ENCODE assay signal across 25 cellular contexts in the genomic region with DNA sequence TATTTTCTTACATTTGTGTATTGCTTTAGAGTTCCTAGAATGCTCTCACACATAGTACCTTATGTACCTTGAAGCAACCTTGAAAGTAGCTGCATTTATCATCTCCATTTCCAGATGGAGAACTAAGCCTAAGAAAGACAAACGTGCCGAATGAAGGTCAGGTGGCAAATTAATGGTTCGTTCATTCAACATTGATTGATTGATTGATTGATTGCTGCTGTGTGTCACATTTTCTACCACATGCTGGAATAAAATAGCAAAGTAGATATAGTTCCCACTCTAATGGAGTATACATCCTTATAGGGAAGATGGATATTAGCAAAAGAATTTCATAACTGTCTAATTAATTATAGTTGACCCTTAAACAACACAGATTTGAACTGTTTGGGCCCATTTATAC.
"Had no signal": no experiment of that assay in that cellular context is flagged by ENCODE, and none has a peak within 500 bp of the region (broad histone marks: within the 10 kb centered on the region; RNA-seq: fewer than 3 reads in every experiment).

No MANE protein-coding gene starts in this region.

- H3K4me3 Mint-ChIP-seq: dendritic cell treated with granulocyte-macrophage colony-stimulating factor and Interleukin-4, amounts not matched to agents 40 ng/mL and 50 ng/mL, for 4 days; effector memory CD8-positive, alpha-beta T cell; endodermal cell; mesothelial cell of epicardium; naive B cell; naive thymus-derived CD8-positive, alpha-beta T cell had no signal

- H2AFZ ChIP-seq: hepatocyte had no signal

- H3K27ac Mint-ChIP-seq: dendritic cell treated with granulocyte-macrophage colony-stimulating factor and Interleukin-4, amounts not matched to agents 40 ng/mL and 50 ng/mL, for 4 days; effector memory CD8-positive, alpha-beta T cell; endodermal cell; mesothelial cell of epicardium; naive B cell; naive thymus-derived CD8-positive, alpha-beta T cell had no signal

- H3K27me3 ChIP-seq: colonic mucosa, esophagus muscularis mucosa, foreskin keratinocyte, gastroesophageal sphincter, heart left ventricle, hepatocyte, left lung had no signal

- H3K4me2 ChIP-seq: hepatocyte had no signal

- H3K27me3 Mint-ChIP-seq: dendritic cell treated with granulocyte-macrophage colony-stimulating factor and Interleukin-4, amounts not matched to agents 40 ng/mL and 50 ng/mL, for 4 days; effector memory CD8-positive, alpha-beta T cell; naive B cell; naive thymus-derived CD8-positive, alpha-beta T cell had no signal

- ATAC-seq: effector memory CD8-positive, alpha-beta T cell; foreskin keratinocyte; gastroesophageal sphincter; heart left ventricle; left cardiac atrium; left lung; left ventricle myocardium superior; lower lobe of right lung; mucosa of descending colon; naive thymus-derived CD8-positive, alpha-beta T cell had no signal

- H3K79me2 ChIP-seq: hepatocyte had no signal

- H3K4me3 ChIP-seq: colonic mucosa, esophagus muscularis mucosa, gastroesophageal sphincter, heart left ventricle, hepatocyte, left lung, lower lobe of right lung, mucosa of descending colon had no signal

- H3K9me3 Mint-ChIP-seq: dendritic cell treated with granulocyte-macrophage colony-stimulating factor and Interleukin-4, amounts not matched to agents 40 ng/mL and 50 ng/mL, for 4 days; effector memory CD8-positive, alpha-beta T cell; endodermal cell; naive B cell; naive thymus-derived CD8-positive, alpha-beta T cell had no signal

- H3K4me1 Mint-ChIP-seq: endodermal cell had no signal

- DNase-seq: colonic mucosa; cortex of kidney; effector CD8-positive, alpha-beta T cell; effector memory CD8-positive, alpha-beta T cell; endodermal cell; erythroblast; foreskin keratinocyte; heart left ventricle; left cardiac atrium; left lung; left ventricle myocardium superior; lower lobe of right lung; mesenchymal stem cell; mucosa of descending colon; naive B cell; naive thymus-derived CD8-positive, alpha-beta T cell had no signal

- H3K36me3 ChIP-seq: colonic mucosa had no signal

- H3K9me3 ChIP-seq: colonic mucosa, esophagus muscularis mucosa, gastroesophageal sphincter, heart left ventricle, left lung, lower lobe of right lung, mucosa of descending colon had no signal

- H3K27ac ChIP-seq: colonic mucosa, epithelial cell of prostate, esophagus muscularis mucosa, foreskin keratinocyte, gastroesophageal sphincter, heart left ventricle, hepatocyte, left lung, lower lobe of right lung had no signal

- H3K4me1 ChIP-seq: colonic mucosa, esophagus muscularis mucosa, foreskin keratinocyte, gastroesophageal sphincter, heart left ventricle, left lung, lower lobe of right lung had no signal

- FAIRE-seq: endometrium, frontal cortex, islet of Langerhans had no signal
